ENCODE assay signal across 1 cellular context in the genomic region with DNA sequence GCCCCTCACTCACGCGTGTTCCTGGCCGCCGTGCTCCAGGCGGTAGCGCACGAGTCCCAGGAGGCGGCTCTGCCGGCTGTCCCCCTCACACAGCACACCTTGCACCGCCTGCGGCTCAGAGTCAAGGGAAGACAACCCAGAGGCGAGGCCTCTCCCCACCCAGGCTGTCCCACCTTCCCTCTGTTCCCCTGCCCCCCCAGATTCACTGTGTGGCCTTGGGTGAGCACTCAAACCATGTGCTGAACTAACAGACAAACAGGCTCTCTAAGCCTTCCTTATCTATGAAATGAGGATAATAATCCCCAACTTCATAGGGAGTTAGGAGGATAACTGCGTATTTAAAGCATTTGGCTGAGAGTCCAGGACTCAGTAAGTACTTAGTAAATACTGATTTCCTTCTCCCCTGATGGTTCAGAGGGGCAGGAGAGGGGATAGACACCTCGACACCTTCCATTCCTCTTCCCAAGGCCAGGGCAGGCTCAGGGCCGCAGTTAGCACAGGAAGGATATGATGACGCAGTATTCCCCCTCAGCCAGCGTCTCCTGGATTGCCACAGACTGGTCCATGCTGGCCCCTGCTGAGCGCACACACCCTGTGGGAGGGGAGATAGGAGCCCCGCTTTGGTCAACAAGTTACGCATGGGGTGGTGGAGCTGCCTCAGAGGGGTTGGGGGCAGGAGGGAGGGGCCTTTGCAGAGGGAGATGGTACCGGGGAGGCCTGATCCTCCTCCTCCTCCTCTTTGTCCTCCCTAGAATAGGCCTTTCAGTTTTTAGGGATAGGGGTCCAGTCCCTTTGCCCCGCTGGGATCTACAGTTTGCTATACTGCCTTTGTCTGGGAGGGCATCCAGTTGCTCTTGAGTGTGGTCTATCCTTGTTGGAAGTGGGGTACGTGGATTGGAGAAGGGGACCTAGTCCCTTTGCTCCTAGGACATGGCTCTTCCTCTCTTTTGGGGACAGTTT.
TF ChIP-seq lines count a peak whose summit lies in the region.

No MANE protein-coding gene starts in this region.

TF ChIP-seq in HepG2, 621 proteins besides CTCF, POLR2A, EP300 and RAD21 (continues in another document):
- TF ChIP-seq MTA1 (CRISPR knock-in tag; IDR thresholded peaks at IDR 0.05; ENCODE audit: borderline replicate concordance): 0 out of 2 replicates have a peak, but pooled peaks have one; percentile 46
- TF ChIP-seq, protein P1, sequence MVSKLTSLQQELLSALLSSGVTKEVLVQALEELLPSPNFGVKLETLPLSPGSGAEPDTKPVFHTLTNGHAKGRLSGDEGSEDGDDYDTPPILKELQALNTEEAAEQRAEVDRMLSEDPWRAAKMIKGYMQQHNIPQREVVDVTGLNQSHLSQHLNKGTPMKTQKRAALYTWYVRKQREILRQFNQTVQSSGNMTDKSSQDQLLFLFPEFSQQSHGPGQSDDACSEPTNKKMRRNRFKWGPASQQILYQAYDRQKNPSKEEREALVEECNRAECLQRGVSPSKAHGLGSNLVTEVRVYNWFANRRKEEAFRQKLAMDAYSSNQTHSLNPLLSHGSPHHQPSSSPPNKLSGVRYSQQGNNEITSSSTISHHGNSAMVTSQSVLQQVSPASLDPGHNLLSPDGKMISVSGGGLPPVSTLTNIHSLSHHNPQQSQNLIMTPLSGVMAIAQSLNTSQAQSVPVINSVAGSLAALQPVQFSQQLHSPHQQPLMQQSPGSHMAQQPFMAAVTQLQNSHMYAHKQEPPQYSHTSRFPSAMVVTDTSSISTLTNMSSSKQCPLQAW (CRISPR knock-in tag; IDR thresholded peaks at IDR 0.05): peak; percentile 35; the same call in 1 of the 2 replicates
- TF ChIP-seq, protein P2, sequence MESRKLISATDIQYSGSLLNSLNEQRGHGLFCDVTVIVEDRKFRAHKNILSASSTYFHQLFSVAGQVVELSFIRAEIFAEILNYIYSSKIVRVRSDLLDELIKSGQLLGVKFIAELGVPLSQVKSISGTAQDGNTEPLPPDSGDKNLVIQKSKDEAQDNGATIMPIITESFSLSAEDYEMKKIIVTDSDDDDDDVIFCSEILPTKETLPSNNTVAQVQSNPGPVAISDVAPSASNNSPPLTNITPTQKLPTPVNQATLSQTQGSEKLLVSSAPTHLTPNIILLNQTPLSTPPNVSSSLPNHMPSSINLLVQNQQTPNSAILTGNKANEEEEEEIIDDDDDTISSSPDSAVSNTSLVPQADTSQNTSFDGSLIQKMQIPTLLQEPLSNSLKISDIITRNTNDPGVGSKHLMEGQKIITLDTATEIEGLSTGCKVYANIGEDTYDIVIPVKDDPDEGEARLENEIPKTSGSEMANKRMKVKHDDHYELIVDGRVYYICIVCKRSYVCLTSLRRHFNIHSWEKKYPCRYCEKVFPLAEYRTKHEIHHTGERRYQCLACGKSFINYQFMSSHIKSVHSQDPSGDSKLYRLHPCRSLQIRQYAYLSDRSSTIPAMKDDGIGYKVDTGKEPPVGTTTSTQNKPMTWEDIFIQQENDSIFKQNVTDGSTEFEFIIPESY (CRISPR knock-in tag; IDR thresholded peaks at IDR 0.05): peak; percentile 75; the same call in 1 of the 2 replicates
- no peak for TF ChIP-seq TEAD3 (CRISPR knock-in tag; optimal IDR thresholded peaks at IDR 0.05; ENCODE audit: borderline replicate concordance)
- 0 out of 2 replicates have a peak, but pooled peaks have one; percentile 56 for TF ChIP-seq SRY (CRISPR knock-in tag; IDR thresholded peaks at IDR 0.05)
- peak; percentile 26; the same call in 1 of the 2 replicates for TF ChIP-seq ETV5 (CRISPR knock-in tag; IDR thresholded peaks at IDR 0.05; ENCODE audit: borderline replicate concordance)
- TF ChIP-seq, protein P3, sequence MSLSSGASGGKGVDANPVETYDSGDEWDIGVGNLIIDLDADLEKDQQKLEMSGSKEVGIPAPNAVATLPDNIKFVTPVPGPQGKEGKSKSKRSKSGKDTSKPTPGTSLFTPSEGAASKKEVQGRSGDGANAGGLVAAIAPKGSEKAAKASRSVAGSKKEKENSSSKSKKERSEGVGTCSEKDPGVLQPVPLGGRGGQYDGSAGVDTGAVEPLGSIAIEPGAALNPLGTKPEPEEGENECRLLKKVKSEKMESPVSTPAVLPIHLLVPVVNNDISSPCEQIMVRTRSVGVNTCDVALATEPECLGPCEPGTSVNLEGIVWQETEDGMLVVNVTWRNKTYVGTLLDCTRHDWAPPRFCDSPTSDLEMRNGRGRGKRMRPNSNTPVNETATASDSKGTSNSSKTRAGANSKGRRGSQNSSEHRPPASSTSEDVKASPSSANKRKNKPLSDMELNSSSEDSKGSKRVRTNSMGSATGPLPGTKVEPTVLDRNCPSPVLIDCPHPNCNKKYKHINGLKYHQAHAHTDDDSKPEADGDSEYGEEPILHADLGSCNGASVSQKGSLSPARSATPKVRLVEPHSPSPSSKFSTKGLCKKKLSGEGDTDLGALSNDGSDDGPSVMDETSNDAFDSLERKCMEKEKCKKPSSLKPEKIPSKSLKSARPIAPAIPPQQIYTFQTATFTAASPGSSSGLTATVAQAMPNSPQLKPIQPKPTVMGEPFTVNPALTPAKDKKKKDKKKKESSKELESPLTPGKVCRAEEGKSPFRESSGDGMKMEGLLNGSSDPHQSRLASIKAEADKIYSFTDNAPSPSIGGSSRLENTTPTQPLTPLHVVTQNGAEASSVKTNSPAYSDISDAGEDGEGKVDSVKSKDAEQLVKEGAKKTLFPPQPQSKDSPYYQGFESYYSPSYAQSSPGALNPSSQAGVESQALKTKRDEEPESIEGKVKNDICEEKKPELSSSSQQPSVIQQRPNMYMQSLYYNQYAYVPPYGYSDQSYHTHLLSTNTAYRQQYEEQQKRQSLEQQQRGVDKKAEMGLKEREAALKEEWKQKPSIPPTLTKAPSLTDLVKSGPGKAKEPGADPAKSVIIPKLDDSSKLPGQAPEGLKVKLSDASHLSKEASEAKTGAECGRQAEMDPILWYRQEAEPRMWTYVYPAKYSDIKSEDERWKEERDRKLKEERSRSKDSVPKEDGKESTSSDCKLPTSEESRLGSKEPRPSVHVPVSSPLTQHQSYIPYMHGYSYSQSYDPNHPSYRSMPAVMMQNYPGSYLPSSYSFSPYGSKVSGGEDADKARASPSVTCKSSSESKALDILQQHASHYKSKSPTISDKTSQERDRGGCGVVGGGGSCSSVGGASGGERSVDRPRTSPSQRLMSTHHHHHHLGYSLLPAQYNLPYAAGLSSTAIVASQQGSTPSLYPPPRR (CRISPR knock-in tag; IDR thresholded peaks at IDR 0.05; ENCODE audit: borderline replicate concordance): no peak
- no peak for TF ChIP-seq TOE1 (CRISPR knock-in tag; IDR thresholded peaks at IDR 0.05)
- TF ChIP-seq SAP130 (CRISPR knock-in tag; IDR thresholded peaks at IDR 0.05; ENCODE audit: low read depth): peak; percentile 69
- peak; percentile 3; the same call in 1 of the 2 replicates for TF ChIP-seq SP2 (CRISPR knock-in tag; IDR thresholded peaks at IDR 0.05)
- TF ChIP-seq, protein P4, sequence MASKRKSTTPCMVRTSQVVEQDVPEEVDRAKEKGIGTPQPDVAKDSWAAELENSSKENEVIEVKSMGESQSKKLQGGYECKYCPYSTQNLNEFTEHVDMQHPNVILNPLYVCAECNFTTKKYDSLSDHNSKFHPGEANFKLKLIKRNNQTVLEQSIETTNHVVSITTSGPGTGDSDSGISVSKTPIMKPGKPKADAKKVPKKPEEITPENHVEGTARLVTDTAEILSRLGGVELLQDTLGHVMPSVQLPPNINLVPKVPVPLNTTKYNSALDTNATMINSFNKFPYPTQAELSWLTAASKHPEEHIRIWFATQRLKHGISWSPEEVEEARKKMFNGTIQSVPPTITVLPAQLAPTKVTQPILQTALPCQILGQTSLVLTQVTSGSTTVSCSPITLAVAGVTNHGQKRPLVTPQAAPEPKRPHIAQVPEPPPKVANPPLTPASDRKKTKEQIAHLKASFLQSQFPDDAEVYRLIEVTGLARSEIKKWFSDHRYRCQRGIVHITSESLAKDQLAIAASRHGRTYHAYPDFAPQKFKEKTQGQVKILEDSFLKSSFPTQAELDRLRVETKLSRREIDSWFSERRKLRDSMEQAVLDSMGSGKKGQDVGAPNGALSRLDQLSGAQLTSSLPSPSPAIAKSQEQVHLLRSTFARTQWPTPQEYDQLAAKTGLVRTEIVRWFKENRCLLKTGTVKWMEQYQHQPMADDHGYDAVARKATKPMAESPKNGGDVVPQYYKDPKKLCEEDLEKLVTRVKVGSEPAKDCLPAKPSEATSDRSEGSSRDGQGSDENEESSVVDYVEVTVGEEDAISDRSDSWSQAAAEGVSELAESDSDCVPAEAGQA (IDR thresholded peaks at IDR 0.05; ENCODE audit: low read depth): 0 out of 2 replicates have a peak, but pooled peaks have one; percentile 16
- TF ChIP-seq, protein P4 (CRISPR knock-in tag; IDR thresholded peaks at IDR 0.05; ENCODE audit: borderline replicate concordance): no peak
- TF ChIP-seq CC2D1A (CRISPR knock-in tag; IDR thresholded peaks at IDR 0.05): no peak
- no peak for TF ChIP-seq NFIC (IDR thresholded peaks at IDR 0.05; ENCODE audit: low read length)
- peak; percentile 68 for TF ChIP-seq CEBPB (IDR thresholded peaks at IDR 0.05; ENCODE audit: borderline replicate concordance, low read depth, low read length)
- TF ChIP-seq, protein P5, sequence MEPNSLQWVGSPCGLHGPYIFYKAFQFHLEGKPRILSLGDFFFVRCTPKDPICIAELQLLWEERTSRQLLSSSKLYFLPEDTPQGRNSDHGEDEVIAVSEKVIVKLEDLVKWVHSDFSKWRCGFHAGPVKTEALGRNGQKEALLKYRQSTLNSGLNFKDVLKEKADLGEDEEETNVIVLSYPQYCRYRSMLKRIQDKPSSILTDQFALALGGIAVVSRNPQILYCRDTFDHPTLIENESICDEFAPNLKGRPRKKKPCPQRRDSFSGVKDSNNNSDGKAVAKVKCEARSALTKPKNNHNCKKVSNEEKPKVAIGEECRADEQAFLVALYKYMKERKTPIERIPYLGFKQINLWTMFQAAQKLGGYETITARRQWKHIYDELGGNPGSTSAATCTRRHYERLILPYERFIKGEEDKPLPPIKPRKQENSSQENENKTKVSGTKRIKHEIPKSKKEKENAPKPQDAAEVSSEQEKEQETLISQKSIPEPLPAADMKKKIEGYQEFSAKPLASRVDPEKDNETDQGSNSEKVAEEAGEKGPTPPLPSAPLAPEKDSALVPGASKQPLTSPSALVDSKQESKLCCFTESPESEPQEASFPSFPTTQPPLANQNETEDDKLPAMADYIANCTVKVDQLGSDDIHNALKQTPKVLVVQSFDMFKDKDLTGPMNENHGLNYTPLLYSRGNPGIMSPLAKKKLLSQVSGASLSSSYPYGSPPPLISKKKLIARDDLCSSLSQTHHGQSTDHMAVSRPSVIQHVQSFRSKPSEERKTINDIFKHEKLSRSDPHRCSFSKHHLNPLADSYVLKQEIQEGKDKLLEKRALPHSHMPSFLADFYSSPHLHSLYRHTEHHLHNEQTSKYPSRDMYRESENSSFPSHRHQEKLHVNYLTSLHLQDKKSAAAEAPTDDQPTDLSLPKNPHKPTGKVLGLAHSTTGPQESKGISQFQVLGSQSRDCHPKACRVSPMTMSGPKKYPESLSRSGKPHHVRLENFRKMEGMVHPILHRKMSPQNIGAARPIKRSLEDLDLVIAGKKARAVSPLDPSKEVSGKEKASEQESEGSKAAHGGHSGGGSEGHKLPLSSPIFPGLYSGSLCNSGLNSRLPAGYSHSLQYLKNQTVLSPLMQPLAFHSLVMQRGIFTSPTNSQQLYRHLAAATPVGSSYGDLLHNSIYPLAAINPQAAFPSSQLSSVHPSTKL (CRISPR knock-in tag; IDR thresholded peaks at IDR 0.05): 0 out of 2 replicates have a peak, but pooled peaks have one; percentile 13
- TF ChIP-seq, protein P6, sequence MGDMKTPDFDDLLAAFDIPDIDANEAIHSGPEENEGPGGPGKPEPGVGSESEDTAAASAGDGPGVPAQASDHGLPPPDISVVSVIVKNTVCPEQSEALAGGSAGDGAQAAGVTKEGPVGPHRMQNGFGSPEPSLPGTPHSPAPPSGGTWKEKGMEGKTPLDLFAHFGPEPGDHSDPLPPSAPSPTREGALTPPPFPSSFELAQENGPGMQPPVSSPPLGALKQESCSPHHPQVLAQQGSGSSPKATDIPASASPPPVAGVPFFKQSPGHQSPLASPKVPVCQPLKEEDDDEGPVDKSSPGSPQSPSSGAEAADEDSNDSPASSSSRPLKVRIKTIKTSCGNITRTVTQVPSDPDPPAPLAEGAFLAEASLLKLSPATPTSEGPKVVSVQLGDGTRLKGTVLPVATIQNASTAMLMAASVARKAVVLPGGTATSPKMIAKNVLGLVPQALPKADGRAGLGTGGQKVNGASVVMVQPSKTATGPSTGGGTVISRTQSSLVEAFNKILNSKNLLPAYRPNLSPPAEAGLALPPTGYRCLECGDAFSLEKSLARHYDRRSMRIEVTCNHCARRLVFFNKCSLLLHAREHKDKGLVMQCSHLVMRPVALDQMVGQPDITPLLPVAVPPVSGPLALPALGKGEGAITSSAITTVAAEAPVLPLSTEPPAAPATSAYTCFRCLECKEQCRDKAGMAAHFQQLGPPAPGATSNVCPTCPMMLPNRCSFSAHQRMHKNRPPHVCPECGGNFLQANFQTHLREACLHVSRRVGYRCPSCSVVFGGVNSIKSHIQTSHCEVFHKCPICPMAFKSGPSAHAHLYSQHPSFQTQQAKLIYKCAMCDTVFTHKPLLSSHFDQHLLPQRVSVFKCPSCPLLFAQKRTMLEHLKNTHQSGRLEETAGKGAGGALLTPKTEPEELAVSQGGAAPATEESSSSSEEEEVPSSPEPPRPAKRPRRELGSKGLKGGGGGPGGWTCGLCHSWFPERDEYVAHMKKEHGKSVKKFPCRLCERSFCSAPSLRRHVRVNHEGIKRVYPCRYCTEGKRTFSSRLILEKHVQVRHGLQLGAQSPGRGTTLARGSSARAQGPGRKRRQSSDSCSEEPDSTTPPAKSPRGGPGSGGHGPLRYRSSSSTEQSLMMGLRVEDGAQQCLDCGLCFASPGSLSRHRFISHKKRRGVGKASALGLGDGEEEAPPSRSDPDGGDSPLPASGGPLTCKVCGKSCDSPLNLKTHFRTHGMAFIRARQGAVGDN (CRISPR knock-in tag; IDR thresholded peaks at IDR 0.05): peak; percentile 51
- no peak for TF ChIP-seq MEIS1 (CRISPR knock-in tag; IDR thresholded peaks at IDR 0.05; ENCODE audit: borderline replicate concordance)
- 0 out of 2 replicates have a peak, but pooled peaks have one; percentile 26 for TF ChIP-seq ZNF329 (CRISPR knock-in tag; IDR thresholded peaks at IDR 0.05; ENCODE audit: low read depth)
- peak; percentile 37; the same call in 1 of the 2 replicates for TF ChIP-seq ZNF652 (CRISPR knock-in tag; IDR thresholded peaks at IDR 0.05; ENCODE audit: borderline replicate concordance, low read depth)
- TF ChIP-seq FOSL2 (CRISPR knock-in tag; IDR thresholded peaks at IDR 0.05): 0 out of 2 replicates have a peak, but pooled peaks have one; percentile 33
